Comparison of ENCODE assay signal across 1 cellular context in genomic region chr6:110815260-110816109, GRCh38.
TF ChIP-seq lines count a peak whose summit lies in the region.

TSS of gene CDK19 (minus strand) at chr6:110815469. CDS start at chr6:110815136, 333 bp downstream.

TF ChIP-seq in K562, 482 proteins besides CTCF, POLR2A, EP300 and RAD21 (continued from another document and continues in another):
- TF ChIP-seq, protein P1, sequence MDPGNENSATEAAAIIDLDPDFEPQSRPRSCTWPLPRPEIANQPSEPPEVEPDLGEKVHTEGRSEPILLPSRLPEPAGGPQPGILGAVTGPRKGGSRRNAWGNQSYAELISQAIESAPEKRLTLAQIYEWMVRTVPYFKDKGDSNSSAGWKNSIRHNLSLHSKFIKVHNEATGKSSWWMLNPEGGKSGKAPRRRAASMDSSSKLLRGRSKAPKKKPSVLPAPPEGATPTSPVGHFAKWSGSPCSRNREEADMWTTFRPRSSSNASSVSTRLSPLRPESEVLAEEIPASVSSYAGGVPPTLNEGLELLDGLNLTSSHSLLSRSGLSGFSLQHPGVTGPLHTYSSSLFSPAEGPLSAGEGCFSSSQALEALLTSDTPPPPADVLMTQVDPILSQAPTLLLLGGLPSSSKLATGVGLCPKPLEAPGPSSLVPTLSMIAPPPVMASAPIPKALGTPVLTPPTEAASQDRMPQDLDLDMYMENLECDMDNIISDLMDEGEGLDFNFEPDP (CRISPR knock-in tag; IDR thresholded peaks at IDR 0.05): no peak
- no peak; the same call in 1 of the 2 replicates for TF ChIP-seq TCF3 (CRISPR knock-in tag; IDR thresholded peaks at IDR 0.05)
- TF ChIP-seq CREB5 (CRISPR knock-in tag; IDR thresholded peaks at IDR 0.05): no peak
- no peak for TF ChIP-seq DDX20 (tag; IDR thresholded peaks at IDR 0.05; ENCODE audit: low read depth)
- TF ChIP-seq SAP30 (IDR thresholded peaks at IDR 0.05; ENCODE audit: borderline replicate concordance, insufficient read depth, low read depth, low read length, poor library complexity, severe bottlenecking): peak; percentile 39
- no peak for TF ChIP-seq HNRNPUL1 (IDR thresholded peaks at IDR 0.05; ENCODE audit: low read length)
- TF ChIP-seq, protein P2, sequence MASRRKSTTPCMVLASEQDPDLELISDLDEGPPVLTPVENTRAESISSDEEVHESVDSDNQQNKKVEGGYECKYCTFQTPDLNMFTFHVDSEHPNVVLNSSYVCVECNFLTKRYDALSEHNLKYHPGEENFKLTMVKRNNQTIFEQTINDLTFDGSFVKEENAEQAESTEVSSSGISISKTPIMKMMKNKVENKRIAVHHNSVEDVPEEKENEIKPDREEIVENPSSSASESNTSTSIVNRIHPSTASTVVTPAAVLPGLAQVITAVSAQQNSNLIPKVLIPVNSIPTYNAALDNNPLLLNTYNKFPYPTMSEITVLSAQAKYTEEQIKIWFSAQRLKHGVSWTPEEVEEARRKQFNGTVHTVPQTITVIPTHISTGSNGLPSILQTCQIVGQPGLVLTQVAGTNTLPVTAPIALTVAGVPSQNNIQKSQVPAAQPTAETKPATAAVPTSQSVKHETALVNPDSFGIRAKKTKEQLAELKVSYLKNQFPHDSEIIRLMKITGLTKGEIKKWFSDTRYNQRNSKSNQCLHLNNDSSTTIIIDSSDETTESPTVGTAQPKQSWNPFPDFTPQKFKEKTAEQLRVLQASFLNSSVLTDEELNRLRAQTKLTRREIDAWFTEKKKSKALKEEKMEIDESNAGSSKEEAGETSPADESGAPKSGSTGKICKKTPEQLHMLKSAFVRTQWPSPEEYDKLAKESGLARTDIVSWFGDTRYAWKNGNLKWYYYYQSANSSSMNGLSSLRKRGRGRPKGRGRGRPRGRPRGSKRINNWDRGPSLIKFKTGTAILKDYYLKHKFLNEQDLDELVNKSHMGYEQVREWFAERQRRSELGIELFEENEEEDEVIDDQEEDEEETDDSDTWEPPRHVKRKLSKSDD (conservative IDR thresholded peaks at IDR 0.05; ENCODE audit: low read length): no peak
- TF ChIP-seq MAFG (tag; conservative IDR thresholded peaks at IDR 0.05): peak; percentile 97
- TF ChIP-seq E2F1 (CRISPR knock-in tag; IDR thresholded peaks at IDR 0.05): peak; percentile 80; the same call in 1 of the 2 replicates
- no peak for TF ChIP-seq YBX1 (IDR thresholded peaks at IDR 0.05)
- TF ChIP-seq HOXB6 (CRISPR knock-in tag; IDR thresholded peaks at IDR 0.05; ENCODE audit: borderline replicate concordance): no peak; the same call in 1 of the 2 replicates
- TF ChIP-seq E2F4 (CRISPR knock-in tag; IDR thresholded peaks at IDR 0.05; ENCODE audit: low read depth): no peak
- TF ChIP-seq KAT2B (IDR thresholded peaks at IDR 0.05; ENCODE audit: low read depth, low read length): no peak
- peak; percentile 62 to 89; a peak in 1 of 4 replicates for TF ChIP-seq ARNT (IDR thresholded peaks at IDR 0.05)
- no peak for TF ChIP-seq SREBF1 (IDR thresholded peaks at IDR 0.05; ENCODE audit: borderline replicate concordance, low read depth, low read length)
- TF ChIP-seq GATAD2B (IDR thresholded peaks at IDR 0.05; ENCODE audit: borderline replicate concordance): no peak
- TF ChIP-seq IRF1 (CRISPR knock-in tag; IDR thresholded peaks at IDR 0.05; ENCODE audit: borderline replicate concordance): no peak
- peak; percentile 53 for TF ChIP-seq CHD1 (IDR thresholded peaks at IDR 0.05; ENCODE audit: low read length)
- TF ChIP-seq MTA2 (IDR thresholded peaks at IDR 0.05; ENCODE audit: low read depth): no peak
- no peak for TF ChIP-seq ZNF586 (CRISPR knock-in tag; conservative IDR thresholded peaks at IDR 0.05)
- no peak for TF ChIP-seq NR3C1 (CRISPR knock-in tag; IDR thresholded peaks at IDR 0.05)
- TF ChIP-seq BMI1 (IDR thresholded peaks at IDR 0.05; ENCODE audit: low read length): no peak
- TF ChIP-seq RBM17 (IDR thresholded peaks at IDR 0.05; ENCODE audit: borderline replicate concordance, low read depth, low read length): no peak
- TF ChIP-seq, protein P3, sequence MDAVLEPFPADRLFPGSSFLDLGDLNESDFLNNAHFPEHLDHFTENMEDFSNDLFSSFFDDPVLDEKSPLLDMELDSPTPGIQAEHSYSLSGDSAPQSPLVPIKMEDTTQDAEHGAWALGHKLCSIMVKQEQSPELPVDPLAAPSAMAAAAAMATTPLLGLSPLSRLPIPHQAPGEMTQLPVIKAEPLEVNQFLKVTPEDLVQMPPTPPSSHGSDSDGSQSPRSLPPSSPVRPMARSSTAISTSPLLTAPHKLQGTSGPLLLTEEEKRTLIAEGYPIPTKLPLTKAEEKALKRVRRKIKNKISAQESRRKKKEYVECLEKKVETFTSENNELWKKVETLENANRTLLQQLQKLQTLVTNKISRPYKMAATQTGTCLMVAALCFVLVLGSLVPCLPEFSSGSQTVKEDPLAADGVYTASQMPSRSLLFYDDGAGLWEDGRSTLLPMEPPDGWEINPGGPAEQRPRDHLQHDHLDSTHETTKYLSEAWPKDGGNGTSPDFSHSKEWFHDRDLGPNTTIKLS (IDR thresholded peaks at IDR 0.05; ENCODE audit: borderline replicate concordance, low read depth): peak; percentile 81
- TF ChIP-seq, protein P4, sequence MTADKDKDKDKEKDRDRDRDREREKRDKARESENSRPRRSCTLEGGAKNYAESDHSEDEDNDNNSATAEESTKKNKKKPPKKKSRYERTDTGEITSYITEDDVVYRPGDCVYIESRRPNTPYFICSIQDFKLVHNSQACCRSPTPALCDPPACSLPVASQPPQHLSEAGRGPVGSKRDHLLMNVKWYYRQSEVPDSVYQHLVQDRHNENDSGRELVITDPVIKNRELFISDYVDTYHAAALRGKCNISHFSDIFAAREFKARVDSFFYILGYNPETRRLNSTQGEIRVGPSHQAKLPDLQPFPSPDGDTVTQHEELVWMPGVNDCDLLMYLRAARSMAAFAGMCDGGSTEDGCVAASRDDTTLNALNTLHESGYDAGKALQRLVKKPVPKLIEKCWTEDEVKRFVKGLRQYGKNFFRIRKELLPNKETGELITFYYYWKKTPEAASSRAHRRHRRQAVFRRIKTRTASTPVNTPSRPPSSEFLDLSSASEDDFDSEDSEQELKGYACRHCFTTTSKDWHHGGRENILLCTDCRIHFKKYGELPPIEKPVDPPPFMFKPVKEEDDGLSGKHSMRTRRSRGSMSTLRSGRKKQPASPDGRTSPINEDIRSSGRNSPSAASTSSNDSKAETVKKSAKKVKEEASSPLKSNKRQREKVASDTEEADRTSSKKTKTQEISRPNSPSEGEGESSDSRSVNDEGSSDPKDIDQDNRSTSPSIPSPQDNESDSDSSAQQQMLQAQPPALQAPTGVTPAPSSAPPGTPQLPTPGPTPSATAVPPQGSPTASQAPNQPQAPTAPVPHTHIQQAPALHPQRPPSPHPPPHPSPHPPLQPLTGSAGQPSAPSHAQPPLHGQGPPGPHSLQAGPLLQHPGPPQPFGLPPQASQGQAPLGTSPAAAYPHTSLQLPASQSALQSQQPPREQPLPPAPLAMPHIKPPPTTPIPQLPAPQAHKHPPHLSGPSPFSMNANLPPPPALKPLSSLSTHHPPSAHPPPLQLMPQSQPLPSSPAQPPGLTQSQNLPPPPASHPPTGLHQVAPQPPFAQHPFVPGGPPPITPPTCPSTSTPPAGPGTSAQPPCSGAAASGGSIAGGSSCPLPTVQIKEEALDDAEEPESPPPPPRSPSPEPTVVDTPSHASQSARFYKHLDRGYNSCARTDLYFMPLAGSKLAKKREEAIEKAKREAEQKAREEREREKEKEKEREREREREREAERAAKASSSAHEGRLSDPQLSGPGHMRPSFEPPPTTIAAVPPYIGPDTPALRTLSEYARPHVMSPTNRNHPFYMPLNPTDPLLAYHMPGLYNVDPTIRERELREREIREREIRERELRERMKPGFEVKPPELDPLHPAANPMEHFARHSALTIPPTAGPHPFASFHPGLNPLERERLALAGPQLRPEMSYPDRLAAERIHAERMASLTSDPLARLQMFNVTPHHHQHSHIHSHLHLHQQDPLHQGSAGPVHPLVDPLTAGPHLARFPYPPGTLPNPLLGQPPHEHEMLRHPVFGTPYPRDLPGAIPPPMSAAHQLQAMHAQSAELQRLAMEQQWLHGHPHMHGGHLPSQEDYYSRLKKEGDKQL (CRISPR knock-in tag; IDR thresholded peaks at IDR 0.05; ENCODE audit: borderline replicate concordance): no peak
- TF ChIP-seq, protein P5, sequence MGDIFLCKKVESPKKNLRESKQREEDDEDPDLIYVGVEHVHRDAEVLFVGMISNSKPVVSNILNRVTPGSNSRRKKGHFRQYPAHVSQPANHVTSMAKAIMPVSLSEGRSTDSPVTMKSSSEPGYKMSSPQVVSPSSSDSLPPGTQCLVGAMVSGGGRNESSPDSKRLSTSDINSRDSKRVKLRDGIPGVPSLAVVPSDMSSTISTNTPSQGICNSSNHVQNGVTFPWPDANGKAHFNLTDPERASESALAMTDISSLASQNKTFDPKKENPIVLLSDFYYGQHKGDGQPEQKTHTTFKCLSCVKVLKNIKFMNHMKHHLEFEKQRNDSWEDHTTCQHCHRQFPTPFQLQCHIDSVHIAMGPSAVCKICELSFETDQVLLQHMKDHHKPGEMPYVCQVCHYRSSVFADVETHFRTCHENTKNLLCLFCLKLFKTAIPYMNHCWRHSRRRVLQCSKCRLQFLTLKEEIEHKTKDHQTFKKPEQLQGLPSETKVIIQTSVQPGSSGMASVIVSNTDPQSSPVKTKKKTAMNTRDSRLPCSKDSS (IDR thresholded peaks at IDR 0.05; ENCODE audit: low read depth, partially characterized antibody): no peak
- TF ChIP-seq NFIC (IDR thresholded peaks at IDR 0.05): peak; percentile 49; the same call in 1 of the 2 replicates
- TF ChIP-seq, protein P6, sequence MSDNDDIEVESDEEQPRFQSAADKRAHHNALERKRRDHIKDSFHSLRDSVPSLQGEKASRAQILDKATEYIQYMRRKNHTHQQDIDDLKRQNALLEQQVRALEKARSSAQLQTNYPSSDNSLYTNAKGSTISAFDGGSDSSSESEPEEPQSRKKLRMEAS (CRISPR knock-in tag; IDR thresholded peaks at IDR 0.05): peak; percentile 80
- no peak; the same call in 1 of the 2 replicates for TF ChIP-seq ZNF644 (tag; IDR thresholded peaks at IDR 0.05; ENCODE audit: low read depth)
- no peak for TF ChIP-seq DNMT1 (IDR thresholded peaks at IDR 0.05)
- TF ChIP-seq HMG20A (CRISPR knock-in tag; conservative IDR thresholded peaks at IDR 0.05): no peak
- TF ChIP-seq, protein P7, sequence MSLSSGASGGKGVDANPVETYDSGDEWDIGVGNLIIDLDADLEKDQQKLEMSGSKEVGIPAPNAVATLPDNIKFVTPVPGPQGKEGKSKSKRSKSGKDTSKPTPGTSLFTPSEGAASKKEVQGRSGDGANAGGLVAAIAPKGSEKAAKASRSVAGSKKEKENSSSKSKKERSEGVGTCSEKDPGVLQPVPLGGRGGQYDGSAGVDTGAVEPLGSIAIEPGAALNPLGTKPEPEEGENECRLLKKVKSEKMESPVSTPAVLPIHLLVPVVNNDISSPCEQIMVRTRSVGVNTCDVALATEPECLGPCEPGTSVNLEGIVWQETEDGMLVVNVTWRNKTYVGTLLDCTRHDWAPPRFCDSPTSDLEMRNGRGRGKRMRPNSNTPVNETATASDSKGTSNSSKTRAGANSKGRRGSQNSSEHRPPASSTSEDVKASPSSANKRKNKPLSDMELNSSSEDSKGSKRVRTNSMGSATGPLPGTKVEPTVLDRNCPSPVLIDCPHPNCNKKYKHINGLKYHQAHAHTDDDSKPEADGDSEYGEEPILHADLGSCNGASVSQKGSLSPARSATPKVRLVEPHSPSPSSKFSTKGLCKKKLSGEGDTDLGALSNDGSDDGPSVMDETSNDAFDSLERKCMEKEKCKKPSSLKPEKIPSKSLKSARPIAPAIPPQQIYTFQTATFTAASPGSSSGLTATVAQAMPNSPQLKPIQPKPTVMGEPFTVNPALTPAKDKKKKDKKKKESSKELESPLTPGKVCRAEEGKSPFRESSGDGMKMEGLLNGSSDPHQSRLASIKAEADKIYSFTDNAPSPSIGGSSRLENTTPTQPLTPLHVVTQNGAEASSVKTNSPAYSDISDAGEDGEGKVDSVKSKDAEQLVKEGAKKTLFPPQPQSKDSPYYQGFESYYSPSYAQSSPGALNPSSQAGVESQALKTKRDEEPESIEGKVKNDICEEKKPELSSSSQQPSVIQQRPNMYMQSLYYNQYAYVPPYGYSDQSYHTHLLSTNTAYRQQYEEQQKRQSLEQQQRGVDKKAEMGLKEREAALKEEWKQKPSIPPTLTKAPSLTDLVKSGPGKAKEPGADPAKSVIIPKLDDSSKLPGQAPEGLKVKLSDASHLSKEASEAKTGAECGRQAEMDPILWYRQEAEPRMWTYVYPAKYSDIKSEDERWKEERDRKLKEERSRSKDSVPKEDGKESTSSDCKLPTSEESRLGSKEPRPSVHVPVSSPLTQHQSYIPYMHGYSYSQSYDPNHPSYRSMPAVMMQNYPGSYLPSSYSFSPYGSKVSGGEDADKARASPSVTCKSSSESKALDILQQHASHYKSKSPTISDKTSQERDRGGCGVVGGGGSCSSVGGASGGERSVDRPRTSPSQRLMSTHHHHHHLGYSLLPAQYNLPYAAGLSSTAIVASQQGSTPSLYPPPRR (CRISPR knock-in tag; IDR thresholded peaks at IDR 0.05; ENCODE audit: borderline replicate concordance): peak; percentile 97
- no peak for TF ChIP-seq ZNF717 (CRISPR knock-in tag; IDR thresholded peaks at IDR 0.05)
- TF ChIP-seq ZKSCAN8 (CRISPR knock-in tag; IDR thresholded peaks at IDR 0.05): no peak
